ENCODE assay signal across 22 cellular contexts in the genomic region with DNA sequence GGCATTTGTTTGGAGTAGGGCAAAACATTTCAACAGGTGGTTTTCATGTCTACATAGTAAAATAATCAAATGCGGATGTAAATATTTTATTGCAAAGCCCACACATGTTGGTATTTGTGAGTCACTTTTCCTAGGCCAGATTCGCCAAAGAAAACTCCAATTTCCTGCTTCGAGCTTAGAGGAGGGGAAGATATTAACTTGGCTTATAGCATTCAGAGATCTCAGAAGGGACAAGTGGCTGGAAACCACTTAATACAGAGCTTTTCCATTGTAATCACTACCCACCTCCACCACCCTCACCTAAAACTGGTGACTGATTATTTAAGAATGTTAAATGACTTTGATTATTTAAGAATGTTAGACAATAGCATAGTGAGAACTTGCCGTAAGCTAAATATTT.
DNase-seq lines count a peak whose midpoint lies in the region; ATAC-seq and TF ChIP-seq lines count a peak whose summit lies in the region.
"Had no signal": no experiment of that assay in that cellular context is flagged by ENCODE, and none has a peak within 500 bp of the region (broad histone marks: within the 10 kb centered on the region; RNA-seq: fewer than 3 reads in every experiment).

No MANE protein-coding gene starts in this region.

- CTCF ChIA-PET in RWPE1 (lab: Yijun Ruan, JAX) = no interaction called here

- DNase-seq in A172 (ENCODE audit: low spot score) (peak; percentile 55), RWPE1 (ENCODE audit: low spot score) (peak; percentile 13), dermis blood vessel endothelial cell (peak; percentile 93), iris pigment epithelial cell (ENCODE audit: low read depth) (peak; percentile 64), cerebellum (ENCODE audit: low spot score) (no peak), GM13977 (ENCODE audit: low spot score) (no peak)
- no peak for DNase-seq in activated naive CD4-positive, alpha-beta T cell treated with Interleukin-2 at 50 U/mL for 16 hours
- DNase-seq: 8988T; activated CD8-positive, alpha-beta T cell treated with anti-CD3 and anti-CD28 coated beads for 36 hours; activated naive CD4-positive, alpha-beta T cell treated with anti-CD3 and anti-CD28 coated beads for 36 hours; activated T-cell treated with anti-CD3 and anti-CD28 coated beads, Interleukin-2, amount 50 U/mL, for 24 hours; DND-41; NCI-H1436; NCI-H2171; NCI-H526 treated with DMSO at 0.1 percent for 48 hours; RPMI8226; stimulated activated CD4-positive, alpha-beta T cell treated with anti-CD3 and anti-CD28 coated beads, Interleukin-4, amount 100 ng/mL, for 4 hours; stomach; T-helper 9 cell had no signal

- POLR2A ChIA-PET in RWPE1 (lab: Yijun Ruan, JAX; ENCODE audit: low non-redundant PET) = interaction anchor here (0.5 kb wide), 1 partner anchor 15 kb away, joined by 3 read pairs; no protein-coding TSS in a partner anchor

- in situ Hi-C loops in GM13977 (cut with MboI; ENCODE audit: low pct_unique_long_range_greater_than_20kb, low sequenced_read_pairs, unreplicated experiment) = no loop called here

- H3K27ac ChIP-seq in RWPE1 = no peak overlapping the region
- H3K27ac ChIP-seq: coronary artery, stomach had no signal

- TF ChIP-seq CTCF in RWPE1 (conservative IDR thresholded peaks at IDR 0.05; ENCODE audit: low read depth) = no peak
- TF ChIP-seq CTCF in GM13977 (IDR thresholded peaks at IDR 0.05; ENCODE audit: extremely low read depth, insufficient read depth, missing control alignments) = no peak

- no peak for ATAC-seq in HG02759 (IDR thresholded peaks at IDR 0.05; ENCODE audit: unreplicated experiment)
- ATAC-seq: activated CD8-positive, alpha-beta T cell treated with anti-CD3 and anti-CD28 coated beads for 36 hours; HCT116 had no signal

Comparison
In these comparisons a context has a peak if more than half of its experiments do, and no peak if none do; other contexts are left out.
1. DNase-seq: peak in A172 (single experiment), RWPE1 (single experiment), dermis blood vessel endothelial cell (single experiment) and iris pigment epithelial cell (single experiment); none in cerebellum (single experiment), activated naive CD4-positive, alpha-beta T cell treated with Interleukin-2 at 50 U/mL for 16 hours (single experiment) and GM13977 (single experiment).